Comparison of ENCODE assay signal across 9 cellular contexts in the genomic region with DNA sequence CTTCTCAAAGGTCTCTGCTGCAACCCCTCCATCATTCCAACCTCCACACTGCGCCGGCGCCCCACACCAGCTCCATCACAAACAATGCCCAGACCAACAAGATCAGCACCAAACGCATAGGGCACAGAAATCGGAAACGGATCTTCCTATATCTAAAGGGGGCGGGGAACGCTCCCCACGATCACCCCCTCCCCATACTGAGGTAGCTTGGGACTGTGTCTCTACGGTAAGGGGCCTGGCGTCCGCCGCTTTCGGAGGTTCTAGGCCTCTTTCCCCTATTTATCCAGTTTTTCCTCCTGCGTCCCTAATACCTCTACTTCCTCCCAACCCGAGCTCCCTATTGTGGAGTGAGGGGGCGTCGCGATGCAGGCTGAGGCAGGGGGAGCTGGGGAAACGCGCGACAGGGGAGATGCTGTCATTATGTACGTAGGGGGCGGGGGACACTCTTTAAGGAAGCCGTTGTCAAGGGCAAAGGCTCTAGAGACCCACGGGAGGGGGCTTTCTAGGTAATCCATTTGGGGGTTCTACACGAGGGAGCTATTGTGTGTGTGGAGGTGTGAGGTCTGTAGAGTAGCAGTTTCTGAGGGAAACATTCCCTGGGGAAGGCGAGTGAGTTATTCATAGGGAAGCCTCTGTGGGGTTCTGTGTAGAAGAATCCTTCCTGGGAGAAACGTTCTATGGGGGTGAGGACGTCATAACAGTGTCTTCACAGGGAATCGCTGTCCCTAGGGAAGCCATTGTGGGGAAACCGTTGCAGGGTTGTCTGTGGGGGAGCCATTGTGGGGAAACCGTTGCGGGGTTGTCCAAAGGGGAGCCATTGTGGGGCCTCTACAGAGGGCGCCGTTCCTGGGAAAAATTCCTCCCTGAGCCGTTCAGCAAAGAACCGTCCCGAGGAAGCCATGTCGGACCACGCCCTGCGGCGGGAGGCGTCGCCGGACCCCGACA. TPM values are rescaled to one million over a fixed set of nuclear protein-coding genes. Genes with fewer than 3 reads are reported as not detected.
DNase-seq lines count a peak whose midpoint lies in the region; ATAC-seq and TF ChIP-seq lines count a peak whose summit lies in the region.
"Had no signal": no experiment of that assay in that cellular context is flagged by ENCODE, and none has a peak within 500 bp of the region (broad histone marks: within the 10 kb centered on the region; RNA-seq: fewer than 3 reads in every experiment).

No MANE protein-coding gene starts in this region.

- H2AFZ ChIP-seq in fibroblast of lung (ENCODE audit: low read length), result peak overlapping the region; percentile 60

- H3K9me3 Mint-ChIP-seq in activated CD8-positive, alpha-beta T cell treated with anti-CD3 and anti-CD28 coated beads for 36 hours, result no peaks in the 10 kb centered on the region

- H3K9ac ChIP-seq in fibroblast of lung (ENCODE audit: insufficient read depth, low read length), result peak overlapping the region; percentile 87
- H3K9ac ChIP-seq in mucosa of rectum (ENCODE audit: low read depth in 1 of 2, low read length in 2 of 2), result peak overlapping the region; percentile 58 to 60

- H3K36me3 ChIP-seq in fibroblast of lung (ENCODE audit: control insufficient read depth, insufficient read depth, low read length) (no peaks in the 10 kb centered on the region), mucosa of rectum (ENCODE audit: control insufficient read depth in 2 of 2, insufficient read depth in 2 of 2, low read length in 2 of 2) (no peaks in the 10 kb centered on the region), upper lobe of left lung (no peaks in the 10 kb centered on the region)

- H3K4me3 Mint-ChIP-seq in activated CD8-positive, alpha-beta T cell treated with anti-CD3 and anti-CD28 coated beads for 36 hours, result peak overlapping the region; percentile 83

- H3K4me1 ChIP-seq in fibroblast of lung (ENCODE audit: control insufficient read depth, extremely low read depth, insufficient read depth, low read length) (no peaks in the 10 kb centered on the region), mucosa of rectum (ENCODE audit: control insufficient read depth in 2 of 2, insufficient read depth in 2 of 2, low read length in 2 of 2) (peaks cover 4 to 9% of the 10 kb centered on the region in 2 donors), upper lobe of left lung (peaks cover 8 to 31% (median 18%) of the 10 kb centered on the region in 4 donors)

- no peak for TF ChIP-seq POLR2A in upper lobe of left lung (IDR thresholded peaks at IDR 0.05)

- H3K9me3 ChIP-seq in fibroblast of lung (ENCODE audit: control insufficient read depth, insufficient read depth, low read depth, low read length) (no peaks in the 10 kb centered on the region), mucosa of rectum (ENCODE audit: control insufficient read depth in 2 of 2, low read length in 2 of 2) (no peaks in the 10 kb centered on the region), upper lobe of left lung (no peaks in the 10 kb centered on the region)

- TF ChIP-seq EP300 in upper lobe of left lung (IDR thresholded peaks at IDR 0.05), result no peak

- H3K4me3 ChIP-seq in LNCaP clone FGC (ENCODE audit: low read depth, low read length) (peak overlapping the region; percentile 75), fibroblast of lung (replicated peaks in 1 of 4; ENCODE audit: control extremely low read depth in 1 of 4, insufficient read depth in 1 of 4, low read depth in 3 of 4, low read length in 4 of 4) (peak overlapping the region; percentile 84 to 98 (median 87)), mucosa of rectum (ENCODE audit: low read length in 2 of 2) (peak overlapping the region; percentile 73), upper lobe of left lung (peak overlapping the region; percentile 42 to 96 (median 90))

- peak overlapping the region; percentile 65 for H3K27ac Mint-ChIP-seq in activated CD8-positive, alpha-beta T cell treated with anti-CD3 and anti-CD28 coated beads for 36 hours

- peaks cover 30% of the 10 kb centered on the region for H3K4me1 Mint-ChIP-seq in activated CD8-positive, alpha-beta T cell treated with anti-CD3 and anti-CD28 coated beads for 36 hours (ENCODE audit: low read depth)

- peak overlapping the region; percentile 79 for H3K4me2 ChIP-seq in fibroblast of lung (ENCODE audit: extremely low read depth, insufficient read depth, low read length)

- peaks cover 47% of the 10 kb centered on the region for H3K79me2 ChIP-seq in fibroblast of lung (ENCODE audit: control insufficient read depth, insufficient read depth, low read length)

- no peak for ATAC-seq in activated CD8-positive, alpha-beta T cell treated with anti-CD3 and anti-CD28 coated beads for 36 hours
- ATAC-seq in upper lobe of left lung (ENCODE audit: low FRiP score in 2 of 2), result peak; percentile 21 to 40

- TF ChIP-seq CTCF in LNCaP clone FGC (IDR thresholded peaks at IDR 0.05; ENCODE audit: control insufficient read depth, extremely low read depth, insufficient read depth) (no peak), fibroblast of lung (conservative IDR thresholded peaks at IDR 0.05 in 1 of 2, IDR thresholded peaks at IDR 0.05 in 1 of 2; ENCODE audit: low read depth in 1 of 2, low read length in 2 of 2) (peak; percentile 11 to 36), upper lobe of left lung (IDR thresholded peaks at IDR 0.05) (no peak)
- TF ChIP-seq CTCF in activated CD8-positive, alpha-beta T cell treated with anti-CD3 and anti-CD28 coated beads for 36 hours (IDR thresholded peaks at IDR 0.05), result no peak

- peaks cover 2% of the 10 kb centered on the region for H3K27me3 Mint-ChIP-seq in activated CD8-positive, alpha-beta T cell treated with anti-CD3 and anti-CD28 coated beads for 36 hours

- H3K27ac ChIP-seq in fibroblast of lung (ENCODE audit: insufficient read depth, low read length), result peak overlapping the region; percentile 82
- H3K27ac ChIP-seq in mucosa of rectum (ENCODE audit: low read depth in 2 of 2, low read length in 2 of 2), result peak overlapping the region; percentile 70 to 79
- H3K27ac ChIP-seq in upper lobe of left lung, result peak overlapping the region; percentile 88 to 93 (median 91)
- H3K27ac ChIP-seq: C4-2B had no signal

- DNase-seq in DMS79 treated with DMSO at 0.1 percent for 48 hours (lab: John Stamatoyannopoulos, UW) (peak; percentile 43), DMS79 (lab: John Stamatoyannopoulos, UW) (no peak), LNCaP clone FGC (ENCODE audit: low read depth) (no peak), fibroblast of lung (ENCODE audit: low read depth in 2 of 2) (peak; percentile 25 to 48), upper lobe of left lung (peak; percentile 36 to 38), NCI-H1436 treated with DMSO at 0.1 percent for 48 hours (lab: John Stamatoyannopoulos, UW) (no peak)
- peak; percentile 20 for DNase-seq in activated CD8-positive, alpha-beta T cell treated with anti-CD3 and anti-CD28 coated beads for 36 hours

- H3K27me3 ChIP-seq in fibroblast of lung (ENCODE audit: control insufficient read depth, insufficient read depth, low read length) (no peaks in the 10 kb centered on the region), mucosa of rectum (ENCODE audit: control insufficient read depth in 2 of 2, insufficient read depth in 2 of 2, low read length in 2 of 2) (peaks cover 14 to 15% of the 10 kb centered on the region in 2 donors), upper lobe of left lung (no peaks in the 10 kb centered on the region)

- H4K20me1 ChIP-seq in fibroblast of lung (ENCODE audit: control insufficient read depth, extremely low read depth, insufficient read depth, low read length), result no peaks in the 10 kb centered on the region

- CTCF ChIA-PET in activated CD8-positive, alpha-beta T cell treated with anti-CD3 and anti-CD28 coated beads for 36 hours (lab: Charles Lee), result interaction anchor here (0.6 to 1.3 kb wide), 3 partner anchors 12 to 206 kb away, joined by 3 to 4 read pairs (median 3); no protein-coding TSS in a partner anchor

- H3K36me3 Mint-ChIP-seq in activated CD8-positive, alpha-beta T cell treated with anti-CD3 and anti-CD28 coated beads for 36 hours (ENCODE audit: low read depth), result no peaks in the 10 kb centered on the region

- intact Hi-C loops in activated CD8-positive, alpha-beta T cell treated with anti-CD3 and anti-CD28 coated beads for 36 hours (cut with micrococcal nuclease), result no loop called here

- 2 to 3% methylated on average over 32 to 37 of the region's 47 CpGs for WGBS in upper lobe of left lung, 2 donors

- POLR2A ChIA-PET in activated CD8-positive, alpha-beta T cell treated with anti-CD3 and anti-CD28 coated beads for 36 hours (lab: Charles Lee), result interaction anchor here (0.6 to 0.7 kb wide), 2 partner anchors 59 to 359 kb away, joined by 3 read pairs; no protein-coding TSS in a partner anchor

RNA-seq across cellular contexts. Expression of a gene that starts 0.7 kb away (rescaled TPM):
- total RNA-seq in activated CD8-positive, alpha-beta T cell treated with anti-CD3 and anti-CD28 coated beads for 36 hours, result 1 to 10 TPM; 1.4 to 1.7 TPM
- total RNA-seq in fibroblast of lung, result 11.8 and 19.2 TPM in 2 replicates
- 10.6 and 11.7 TPM in 2 replicates for polyA plus RNA-seq in fibroblast of lung
- 6.6 and 8.1 TPM in 2 replicates for polyA plus RNA-seq in fibroblast of lung (2012)
- 9.7 and 10.0 TPM in 2 replicates for polyA minus RNA-seq in fibroblast of lung (ENCODE audit: low replicate concordance)
- total RNA-seq in upper lobe of left lung, result 10 to 100 TPM; 17.6 to 45.1 (median 23.7) TPM

Comparison
In these comparisons a context has a peak if more than half of its experiments do, and no peak if none do; other contexts are left out.
1. DNase-seq: peak in DMS79 treated with DMSO at 0.1 percent for 48 hours (single experiment), activated CD8-positive, alpha-beta T cell treated with anti-CD3 and anti-CD28 coated beads for 36 hours (single experiment), fibroblast of lung (2 of 2) and upper lobe of left lung (2 of 2); none in DMS79 (single experiment), LNCaP clone FGC (single experiment) and NCI-H1436 treated with DMSO at 0.1 percent for 48 hours (single experiment).
2. CTCF ChIP-seq: peak in fibroblast of lung (2 of 2); none in LNCaP clone FGC (single experiment), activated CD8-positive, alpha-beta T cell treated with anti-CD3 and anti-CD28 coated beads for 36 hours (single experiment) and upper lobe of left lung (0 of 6).
3. Peak in every context shown above with its lines, with median percentiles within 50 percentile points of each other: H3K4me3 ChIP-seq and H3K27ac ChIP-seq.